ENCODE assay signal across 1 cellular context in the genomic region with DNA sequence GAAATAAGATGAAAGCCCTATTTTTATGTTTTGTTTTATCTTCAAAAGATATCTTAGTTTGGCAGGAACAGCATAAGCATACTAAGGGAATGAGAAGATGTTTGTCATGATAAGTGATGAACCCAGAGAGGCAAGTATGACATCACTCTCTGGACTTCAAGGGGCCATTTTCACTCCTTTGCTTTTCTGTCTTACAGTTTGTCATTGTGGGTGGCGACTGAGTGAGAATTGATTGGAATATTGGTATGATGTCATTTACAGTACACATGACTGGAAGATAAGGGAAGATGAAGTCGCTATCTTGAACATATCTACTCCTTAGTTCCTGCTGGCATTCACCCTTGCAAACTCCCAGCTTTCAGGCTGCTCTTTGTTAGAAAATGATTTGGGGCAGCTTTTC.
TF ChIP-seq lines count a peak whose summit lies in the region.

No MANE protein-coding gene starts in this region.

TF ChIP-seq in HEK293, 187 proteins besides CTCF, POLR2A, EP300 and RAD21 (continued from another document):
- TF ChIP-seq, protein P1, sequence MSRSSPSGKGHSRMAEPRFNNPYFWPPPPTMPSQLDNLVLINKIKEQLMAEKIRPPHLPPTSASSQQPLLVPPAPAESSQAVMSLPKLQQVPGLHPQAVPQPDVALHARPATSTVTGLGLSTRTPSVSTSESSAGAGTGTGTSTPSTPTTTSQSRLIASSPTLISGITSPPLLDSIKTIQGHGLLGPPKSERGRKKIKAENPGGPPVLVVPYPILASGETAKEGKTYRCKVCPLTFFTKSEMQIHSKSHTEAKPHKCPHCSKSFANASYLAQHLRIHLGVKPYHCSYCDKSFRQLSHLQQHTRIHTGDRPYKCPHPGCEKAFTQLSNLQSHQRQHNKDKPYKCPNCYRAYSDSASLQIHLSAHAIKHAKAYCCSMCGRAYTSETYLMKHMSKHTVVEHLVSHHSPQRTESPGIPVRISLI (tag by site-specific recombination; IDR thresholded peaks at IDR 0.05): no peak
- TF ChIP-seq ZNF629 (tag by site-specific recombination; IDR thresholded peaks at IDR 0.05) (peak; percentile 94), PATZ1 (tag by site-specific recombination; IDR thresholded peaks at IDR 0.05) (peak; percentile 29; the same call in 1 of the 2 replicates)
